In genomic region chr18:79439201-79440023, GRCh38 we compare ENCODE assay signal across 10 cellular contexts. TPM values are rescaled to one million over a fixed set of nuclear protein-coding genes. Genes with fewer than 3 reads are reported as not detected.
DNase-seq lines count a peak whose midpoint lies in the region; ATAC-seq and TF ChIP-seq lines count a peak whose summit lies in the region.
"Had no signal": no experiment of that assay in that cellular context is flagged by ENCODE, and none has a peak within 500 bp of the region (broad histone marks: within the 10 kb centered on the region; RNA-seq: fewer than 3 reads in every experiment).

No MANE protein-coding gene starts in this region.

- peak; percentile 37 for DNase-seq in GM04503 (ENCODE audit: low read depth)
- peak; percentile 48 to 54 for DNase-seq in activated CD4-positive, alpha-beta T cell treated with anti-CD3 and anti-CD28 coated beads for 4 hours
- peak; percentile 55 to 57 for DNase-seq in erythroblast (lab: John Stamatoyannopoulos, UW)
- peak; percentile 33 for DNase-seq in stimulated activated CD4-positive, alpha-beta T cell treated with anti-CD3 and anti-CD28 coated beads, Interleukin-2, amount 100 ng/mL, for 4 hours (ENCODE audit: low read depth)
- DNase-seq in foreskin melanocyte = no peak
- no peak for DNase-seq in NCI-H187 treated with DMSO at 0.1 percent for 48 hours (lab: John Stamatoyannopoulos, UW)
- no peak for DNase-seq in amniotic stem cell (lab: John Stamatoyannopoulos, UW)
- no peak for DNase-seq in Right ventricle myocardium superior
- DNase-seq: dermis blood vessel endothelial cell, NCI-H345 had no signal

- intact Hi-C loops in Right ventricle myocardium superior (cut with DNase I) = no loop called here

- no peak for ATAC-seq in Right ventricle myocardium superior (ENCODE audit: poor library complexity)

- no peak for TF ChIP-seq POLR2A in erythroblast (IDR thresholded peaks at IDR 0.05; ENCODE audit: low read length)

RNA-seq across cellular contexts. Expression of gene NFATC1, which starts 43.7 kb away (rescaled TPM):
- 19.8 TPM for total RNA-seq in Right ventricle myocardium superior

Comparison
In these comparisons a context has a peak if more than half of its experiments do, and no peak if none do; other contexts are left out.
1. DNase-seq: peak in GM04503 (single experiment), activated CD4-positive, alpha-beta T cell treated with anti-CD3 and anti-CD28 coated beads for 4 hours (2 of 2), erythroblast (2 of 2) and stimulated activated CD4-positive, alpha-beta T cell treated with anti-CD3 and anti-CD28 coated beads, Interleukin-2, amount 100 ng/mL, for 4 hours (single experiment); none in foreskin melanocyte (single experiment), NCI-H187 treated with DMSO at 0.1 percent for 48 hours (single experiment), amniotic stem cell (single experiment) and Right ventricle myocardium superior (single experiment).